ENCODE assay signal across 30 cellular contexts in genomic region chr11:6170226-6170625, GRCh38. TPM values are rescaled to one million over a fixed set of nuclear protein-coding genes. Genes with fewer than 3 reads are reported as not detected.
"Had no signal": no experiment of that assay in that cellular context is flagged by ENCODE, and none has a peak within 500 bp of the region (broad histone marks: within the 10 kb centered on the region; RNA-seq: fewer than 3 reads in every experiment).

OR52B2 (minus strand) TSS chr11:6170326; CDS start chr11:6170326, 0 bp downstream.

- H3K4me1 ChIP-seq: stomach, suprapubic skin, testis, thyroid gland, tibial artery, tibial nerve, transverse colon, upper lobe of left lung, upper lobe of right lung, uterus, vagina had no signal

- H3K36me3 ChIP-seq: stomach, suprapubic skin, thoracic aorta, thyroid gland, tibial artery, tibial nerve, transverse colon, upper lobe of left lung, upper lobe of right lung, uterus, vagina had no signal

- H3K9me3 ChIP-seq: testis, thoracic aorta, thyroid gland, uterus, vagina had no signal

- H3K27me3 ChIP-seq: stomach, suprapubic skin, testis, thyroid gland, tibial artery, tibial nerve, transverse colon, upper lobe of left lung, upper lobe of right lung, uterus, vagina had no signal

- DNase-seq: stimulated activated CD4-positive, alpha-beta T cell treated with anti-CD3 and anti-CD28 coated beads, Interleukin-2, amount 100 ng/mL, for 48 hours; stimulated activated CD4-positive, alpha-beta T cell treated with anti-CD3 and anti-CD28 coated beads, Interleukin-4, amount 100 ng/mL, for 1 hour; stimulated activated CD4-positive, alpha-beta T cell treated with anti-CD3 and anti-CD28 coated beads, Interleukin-4, amount 100 ng/mL, for 24 hours; stimulated activated CD4-positive, alpha-beta T cell treated with anti-CD3 and anti-CD28 coated beads, Interleukin-4, amount 100 ng/mL, for 4 hours; stimulated activated CD8-positive, alpha-beta memory T cell treated with anti-CD3 and anti-CD28 coated beads, Interleukin-4, amount 100 ng/mL, for 48 hours; stimulated activated naive B cell treated with anti-CD40 and anti-IgM and Interleukin-4, amounts not matched to agents 10 μg/mL and 1 μg/mL and 100 μg/mL, for 72 hours; stimulated activated naive CD4-positive, alpha-beta T cell; stimulated activated naive CD4-positive, alpha-beta T cell treated with Interleukin-2 at 50 U/mL for 16 hours; stimulated activated naive CD8-positive, alpha-beta T cell treated with anti-CD3 and anti-CD28 coated beads, Interleukin-15, amount 100 ng/mL, for 72 hours; stimulated activated naive CD8-positive, alpha-beta T cell treated with anti-CD3 and anti-CD28 coated beads, Interleukin-15, Interleukin-2, amounts not matched to agents 100 U/mL and 50 U/mL, for 24 hours; stomach; substantia nigra; testis; thyroid gland; tibial artery; transverse colon; trophoblast cell; upper lobe of left lung; upper lobe of right lung; uterus had no signal

- H3K4me3 ChIP-seq: stomach, suprapubic skin, testis, thoracic aorta, thyroid gland, tibial artery, tibial nerve, transverse colon, upper lobe of left lung, upper lobe of right lung, uterus, vagina had no signal

- H3K27ac ChIP-seq: stomach, suprapubic skin, testis, thoracic aorta, thyroid gland, tibial artery, tibial nerve, transverse colon, upper lobe of left lung, upper lobe of right lung, uterus, vagina had no signal

- ATAC-seq: stimulated activated effector memory CD8-positive, alpha-beta T cell treated with anti-CD3 and anti-CD28 coated beads, Interleukin-12 subunit alpha, Interleukin-12 subunit beta, amount 100 ng/mL, for 72 hours; stimulated activated memory B cell treated with anti-CD40 and anti-IgM and Interleukin-4, amounts not matched to agents 10 μg/mL and 1 μg/mL and 100 μg/mL, for 72 hours; stimulated activated naive B cell treated with anti-CD40 and anti-IgM and Interleukin-4, amounts not matched to agents 10 μg/mL and 1 μg/mL and 100 μg/mL, for 72 hours; stimulated activated naive CD8-positive, alpha-beta T cell treated with anti-CD3 and anti-CD28 coated beads, Interleukin-15, amount 100 ng/mL, for 72 hours; stimulated activated naive CD8-positive, alpha-beta T cell treated with anti-CD3 and anti-CD28 coated beads, Interleukin-15, Interleukin-2, amounts not matched to agents 100 U/mL and 50 U/mL, for 24 hours; upper lobe of right lung had no signal

RNA-seq across cellular contexts. Expression of gene OR52B2, which starts in this region (rescaled TPM):
- total RNA-seq: stomach, suprapubic skin, temporal lobe, thoracic aorta, upper lobe of right lung, ureter, urinary bladder, uterus, vagina had no signal
- polyA plus RNA-seq: stomach, thymus, urinary bladder had no signal
